8 cellular contexts compared by ENCODE assay signal in genomic region chr17:74512624-74513084, GRCh38. TPM values are rescaled to one million over a fixed set of nuclear protein-coding genes. Genes with fewer than 3 reads are reported as not detected.
DNase-seq lines count a peak whose midpoint lies in the region; ATAC-seq, FAIRE-seq and TF ChIP-seq lines count a peak whose summit lies in the region.

No MANE protein-coding gene starts in this region.

- peaks cover 8% of the 10 kb centered on the region for H3K4me1 ChIP-seq in astrocyte (ENCODE audit: insufficient read depth, low read length)

- H3K4me2 ChIP-seq in astrocyte (ENCODE audit: low read length), result peak overlapping the region; percentile 34

- no peak overlapping the region for H3K4me3 Mint-ChIP-seq in activated CD4-positive, alpha-beta T cell treated with anti-CD3 and anti-CD28 coated beads for 36 hours
- H3K4me3 Mint-ChIP-seq in astrocyte (ENCODE audit: unreplicated experiment), result no peak overlapping the region
- no peak overlapping the region for H3K4me3 Mint-ChIP-seq in progenitor cell of endocrine pancreas (ENCODE audit: low read depth)

- peaks cover 12% of the 10 kb centered on the region for H3K9me3 Mint-ChIP-seq in activated CD4-positive, alpha-beta T cell treated with anti-CD3 and anti-CD28 coated beads for 36 hours (ENCODE audit: low read depth)
- H3K9me3 Mint-ChIP-seq in astrocyte (ENCODE audit: unreplicated experiment) (peaks cover 9% of the 10 kb centered on the region), progenitor cell of endocrine pancreas (ENCODE audit: low read depth) (peaks cover 15% of the 10 kb centered on the region)

- peaks cover 12% of the 10 kb centered on the region for H3K36me3 Mint-ChIP-seq in activated CD4-positive, alpha-beta T cell treated with anti-CD3 and anti-CD28 coated beads for 36 hours (ENCODE audit: low read depth)
- H3K36me3 Mint-ChIP-seq in astrocyte (ENCODE audit: low read depth, unreplicated experiment) (no peaks in the 10 kb centered on the region), progenitor cell of endocrine pancreas (ENCODE audit: insufficient read depth) (peaks cover 7% of the 10 kb centered on the region)

- H3K27me3 Mint-ChIP-seq in activated CD4-positive, alpha-beta T cell treated with anti-CD3 and anti-CD28 coated beads for 36 hours, result peaks cover 14% of the 10 kb centered on the region
- H3K27me3 Mint-ChIP-seq in astrocyte (ENCODE audit: low read depth, unreplicated experiment), result peaks cover 25% of the 10 kb centered on the region
- H3K27me3 Mint-ChIP-seq in progenitor cell of endocrine pancreas, result peaks cover 15% of the 10 kb centered on the region

- H3K27ac ChIP-seq in astrocyte (ENCODE audit: low read depth, low read length), result peak overlapping the region; percentile 50

- no peaks in the 10 kb centered on the region for H3K27me3 ChIP-seq in astrocyte (ENCODE audit: insufficient read depth, low read length)

- peak; percentile 80 for DNase-seq in activated CD4-positive, alpha-beta T cell treated with anti-CD3 and anti-CD28 coated beads for 36 hours
- DNase-seq in activated CD4-positive, alpha-beta T cell treated with anti-CD3 and anti-CD28 coated beads for 1 hour, result no peak
- DNase-seq in astrocyte (ENCODE audit: low read depth) (peak; percentile 85), frontal cortex (ENCODE audit: low spot score in 2 of 2) (no peak), 8988T (no peak), progenitor cell of endocrine pancreas (ENCODE audit: low spot score, unreplicated experiment) (no peak)
- peak; percentile 18 to 53 (median 50) for DNase-seq in stimulated activated CD4-positive, alpha-beta T cell treated with anti-CD3 and anti-CD28 coated beads, TNF-alpha, amount 100 ng/mL, for 48 hours (ENCODE audit: low read depth in 3 of 3)

- H3K79me2 ChIP-seq in astrocyte (ENCODE audit: insufficient read depth, low read length), result no peaks in the 10 kb centered on the region

- FAIRE-seq in astrocyte (lab: Jason Lieb, UNC) (no peak), frontal cortex (lab: Jason Lieb, UNC) (no peak)

- CTCF ChIA-PET in activated CD4-positive, alpha-beta T cell treated with anti-CD3 and anti-CD28 coated beads for 36 hours (lab: Charles Lee), result interaction anchor here (0.6 to 1.6 kb wide), 5 partner anchors 13 to 214 kb away, joined by 3 to 5 read pairs (median 4); no protein-coding TSS in a partner anchor

- no peaks in the 10 kb centered on the region for H4K20me1 ChIP-seq in astrocyte (ENCODE audit: insufficient read depth, low read length)

- H3K9me3 ChIP-seq in astrocyte (ENCODE audit: insufficient read depth, low read depth, low read length), result peaks cover 14% of the 10 kb centered on the region

- TF ChIP-seq CTCF in astrocyte (IDR thresholded peaks at IDR 0.05; ENCODE audit: insufficient read depth, low read depth, low read length), result no peak
- TF ChIP-seq CTCF in progenitor cell of endocrine pancreas (IDR thresholded peaks at IDR 0.05; ENCODE audit: unreplicated experiment), result no peak

- peak; percentile 88 for ATAC-seq in activated CD4-positive, alpha-beta T cell treated with anti-CD3 and anti-CD28 coated beads for 36 hours
- ATAC-seq in HG03432 (IDR thresholded peaks at IDR 0.05; ENCODE audit: unreplicated experiment), result peak; percentile 66

- peak overlapping the region; percentile 90 for H3K27ac Mint-ChIP-seq in activated CD4-positive, alpha-beta T cell treated with anti-CD3 and anti-CD28 coated beads for 36 hours
- H3K27ac Mint-ChIP-seq in astrocyte (ENCODE audit: unreplicated experiment) (no peak overlapping the region), progenitor cell of endocrine pancreas (no peak overlapping the region)

- no peak overlapping the region for H3K9ac ChIP-seq in astrocyte (ENCODE audit: low read length)

- intact Hi-C loops in activated CD4-positive, alpha-beta T cell treated with anti-CD3 and anti-CD28 coated beads for 36 hours (cut with DNase I, micrococcal nuclease), result loop anchor here in 1 of 2 experiments (5.0 kb wide), 2 partner anchors 215 to 300 kb away; partner anchors contain the start of gene TTYH2

- H3K4me3 ChIP-seq in astrocyte (ENCODE audit: insufficient read depth, low read depth, low read length), result no peak overlapping the region

- POLR2A ChIA-PET in activated CD4-positive, alpha-beta T cell treated with anti-CD3 and anti-CD28 coated beads for 36 hours (lab: Charles Lee), result interaction anchor here (0.6 kb wide), 1 partner anchor 600 kb away, joined by 9 read pairs; no protein-coding TSS in a partner anchor

- H3K4me1 Mint-ChIP-seq in activated CD4-positive, alpha-beta T cell treated with anti-CD3 and anti-CD28 coated beads for 36 hours, result peaks cover 31% of the 10 kb centered on the region
- peaks cover 6% of the 10 kb centered on the region for H3K4me1 Mint-ChIP-seq in astrocyte (ENCODE audit: low read depth, unreplicated experiment)
- H3K4me1 Mint-ChIP-seq in progenitor cell of endocrine pancreas (ENCODE audit: low read depth), result no peaks in the 10 kb centered on the region

- H2AFZ ChIP-seq in astrocyte (ENCODE audit: low read depth, low read length), result no peak overlapping the region

- no peaks in the 10 kb centered on the region for H3K36me3 ChIP-seq in astrocyte (ENCODE audit: insufficient read depth, low read length)

RNA-seq across cellular contexts. Expression of gene CD300LB, which starts 18.6 kb away (rescaled TPM):
- total RNA-seq in activated CD4-positive, alpha-beta T cell treated with anti-CD3 and anti-CD28 coated beads for 36 hours, result not detected
- not detected in 2 replicates for total RNA-seq in astrocyte
- not detected for total RNA-seq in frontal cortex
- not detected in 2 replicates for total RNA-seq in progenitor cell of endocrine pancreas

RNA-seq across cellular contexts. Expression of gene CD300C, which starts 33.3 kb away (rescaled TPM):
- total RNA-seq in activated CD4-positive, alpha-beta T cell treated with anti-CD3 and anti-CD28 coated beads for 36 hours, result not detected
- total RNA-seq in astrocyte (0.27 TPM in 1 of 2 replicates, not detected in the other), frontal cortex (not detected), progenitor cell of endocrine pancreas (not detected in 2 replicates)

RNA-seq across cellular contexts. Expression of gene CD300A, which starts 46.2 kb away (rescaled TPM):
- 1 to 10 TPM; 4.9 to 5.8 TPM for total RNA-seq in activated CD4-positive, alpha-beta T cell treated with anti-CD3 and anti-CD28 coated beads for 36 hours
- total RNA-seq in astrocyte (not detected in 2 replicates), frontal cortex (2.4 TPM), progenitor cell of endocrine pancreas (3.9 and 4.5 TPM in 2 replicates)

RNA-seq across cellular contexts. Expression of gene CD300H, which starts 54.7 kb away (rescaled TPM):
- not detected for total RNA-seq in activated CD4-positive, alpha-beta T cell treated with anti-CD3 and anti-CD28 coated beads for 36 hours
- not detected in 2 replicates for total RNA-seq in astrocyte
- total RNA-seq in frontal cortex, result not detected
- not detected in 2 replicates for total RNA-seq in progenitor cell of endocrine pancreas

Comparison
In these comparisons a context has a peak if more than half of its experiments do, and no peak if none do; other contexts are left out.
1. DNase-seq: peak in activated CD4-positive, alpha-beta T cell treated with anti-CD3 and anti-CD28 coated beads for 36 hours (single experiment), astrocyte (single experiment) and stimulated activated CD4-positive, alpha-beta T cell treated with anti-CD3 and anti-CD28 coated beads, TNF-alpha, amount 100 ng/mL, for 48 hours (3 of 3); none in activated CD4-positive, alpha-beta T cell treated with anti-CD3 and anti-CD28 coated beads for 1 hour (single experiment), frontal cortex (0 of 2), 8988T (single experiment) and progenitor cell of endocrine pancreas (single experiment).